Comparison of ENCODE assay signal across 40 cellular contexts in the genomic region with DNA sequence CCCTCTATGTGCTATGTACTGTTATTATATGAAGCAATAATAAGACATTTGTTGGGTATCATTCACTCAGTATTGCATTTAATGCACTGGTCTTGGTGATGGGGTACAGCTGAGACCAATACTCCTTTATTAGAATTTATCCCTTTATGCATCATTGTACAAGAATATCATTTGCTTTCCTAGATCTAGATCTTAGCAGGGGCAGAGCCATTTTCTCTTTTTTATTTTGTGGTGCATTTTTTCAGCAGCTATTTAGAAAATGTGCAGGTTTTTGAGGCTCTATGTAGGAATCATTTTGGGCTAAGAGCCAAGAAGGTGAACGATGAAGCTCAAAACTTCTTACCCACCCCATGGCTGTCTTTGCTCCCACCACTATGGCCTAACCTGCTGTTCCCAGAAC.
"Had no signal": no experiment of that assay in that cellular context is flagged by ENCODE, and none has a peak within 500 bp of the region (broad histone marks: within the 10 kb centered on the region; RNA-seq: fewer than 3 reads in every experiment).

No MANE protein-coding gene starts in this region.

- H3K36me3 ChIP-seq: adrenal gland, ascending aorta, brain microvascular endothelial cell, breast epithelium, cardiac muscle cell had no signal

- H3K4me3 Mint-ChIP-seq: activated naive CD4-positive, alpha-beta T cell treated with anti-CD3 and anti-CD28 coated beads for 36 hours; activated naive CD4-positive, alpha-beta T cell treated with anti-CD3 and anti-CD28 coated beads, Interleukin-2, amount 10 ng/mL, durations not matched to agents 7 days and 5 days; activated naive CD4-positive, alpha-beta T cell treated with anti-CD3 and anti-CD28 coated beads, Interleukin-2, amount 50 U/mL, for 24 hours; activated naive CD8-positive, alpha-beta T cell; activated naive CD8-positive, alpha-beta T cell treated with anti-CD3 and anti-CD28 coated beads for 36 hours; activated naive CD8-positive, alpha-beta T cell treated with anti-CD3 and anti-CD28 coated beads, Interleukin-2, amount 10 ng/mL, durations not matched to agents 7 days and 5 days; activated naive CD8-positive, alpha-beta T cell treated with anti-CD3 and anti-CD28 coated beads, Interleukin-2, amount 50 U/mL, for 24 hours; activated T-cell treated with anti-CD3 and anti-CD28 coated beads, Interleukin-2, amount 50 U/mL, for 24 hours; activated T-cell treated with anti-CD3 and anti-CD28 coated beads, Interleukin-2, amount 50 U/mL, for 4 hours; activated T-cell treated with anti-CD3 and anti-CD28 coated beads, Interleukin-2, amount 50 U/mL, for 72 hours; activated T-helper 1 cell treated with anti-CD3 and anti-CD28 coated beads, Interleukin-12 subunit alpha, Interleukin-12 subunit beta, Interleukin-2, Interleukin-4 antibody, amounts not matched to agents 30 ng/mL and 10 ng/mL and 1 ng/mL, durations not matched to agents 14 hours and 24 hours and 36 hours; activated T-helper 17 cell treated with anti-CD3 and anti-CD28 coated beads, Interleukin-2, amount 50 U/mL, for 72 hours; brain; central memory CD8-positive, alpha-beta T cell had no signal

- H3K36me3 Mint-ChIP-seq: activated naive CD4-positive, alpha-beta T cell treated with anti-CD3 and anti-CD28 coated beads, Interleukin-2, amount 10 ng/mL, durations not matched to agents 7 days and 5 days; activated naive CD4-positive, alpha-beta T cell treated with anti-CD3 and anti-CD28 coated beads, Interleukin-2, amount 50 U/mL, for 24 hours; activated naive CD4-positive, alpha-beta T cell treated with anti-CD3 and anti-CD28 coated beads, Interleukin-2, amount 50 U/mL, for 72 hours; activated naive CD8-positive, alpha-beta T cell; activated naive CD8-positive, alpha-beta T cell treated with anti-CD3 and anti-CD28 coated beads for 36 hours; activated naive CD8-positive, alpha-beta T cell treated with anti-CD3 and anti-CD28 coated beads, Interleukin-2, amount 10 ng/mL, durations not matched to agents 7 days and 5 days; brain had no signal

- H3K27me3 Mint-ChIP-seq: activated naive CD4-positive, alpha-beta T cell treated with anti-CD3 and anti-CD28 coated beads, Interleukin-2, amount 50 U/mL, for 24 hours; activated T-cell treated with anti-CD3 and anti-CD28 coated beads, Interleukin-2, amount 50 U/mL, for 24 hours; activated T-helper 17 cell treated with anti-CD3 and anti-CD28 coated beads, Interleukin-2, amount 50 U/mL, for 72 hours; central memory CD8-positive, alpha-beta T cell had no signal

- H3K4me1 ChIP-seq: adrenal gland, ascending aorta, breast epithelium had no signal

- H3K9me3 Mint-ChIP-seq: activated naive CD4-positive, alpha-beta T cell treated with anti-CD3 and anti-CD28 coated beads for 36 hours; activated naive CD4-positive, alpha-beta T cell treated with anti-CD3 and anti-CD28 coated beads, Interleukin-2, amount 10 ng/mL, durations not matched to agents 7 days and 5 days; activated naive CD4-positive, alpha-beta T cell treated with anti-CD3 and anti-CD28 coated beads, Interleukin-2, amount 50 U/mL, for 24 hours; activated naive CD4-positive, alpha-beta T cell treated with anti-CD3 and anti-CD28 coated beads, Interleukin-2, amount 50 U/mL, for 72 hours; activated naive CD8-positive, alpha-beta T cell treated with anti-CD3 and anti-CD28 coated beads for 36 hours; activated naive CD8-positive, alpha-beta T cell treated with anti-CD3 and anti-CD28 coated beads, Interleukin-2, amount 10 ng/mL, durations not matched to agents 7 days and 5 days; activated naive CD8-positive, alpha-beta T cell treated with anti-CD3 and anti-CD28 coated beads, Interleukin-2, amount 50 U/mL, for 24 hours; activated T-cell treated with anti-CD3 and anti-CD28 coated beads, Interleukin-2, amount 50 U/mL, for 24 hours; activated T-cell treated with anti-CD3 and anti-CD28 coated beads, Interleukin-2, amount 50 U/mL, for 4 hours; activated T-cell treated with anti-CD3 and anti-CD28 coated beads, Interleukin-2, amount 50 U/mL, for 72 hours; activated T-helper 1 cell treated with anti-CD3 and anti-CD28 coated beads, Interleukin-12 subunit alpha, Interleukin-12 subunit beta, Interleukin-2, Interleukin-4 antibody, amounts not matched to agents 30 ng/mL and 10 ng/mL and 1 ng/mL, durations not matched to agents 14 hours and 24 hours and 36 hours; activated T-helper 17 cell treated with anti-CD3 and anti-CD28 coated beads, Interleukin-2, amount 50 U/mL, for 72 hours; activated T-helper 2 cell treated with anti-CD3 and anti-CD28 coated beads, Interferon-gamma antibody, Interleukin-2, Interleukin-4, amounts not matched to agents 10 μg/mL and 5 μg/mL and 100 μg/mL, durations not matched to agents 14 hours and 24 hours and 36 hours; brain; central memory CD8-positive, alpha-beta T cell had no signal

- H3K27me3 ChIP-seq: adrenal gland, ascending aorta, body of pancreas, brain microvascular endothelial cell, breast epithelium, cardiac muscle cell had no signal

- H3K9me3 ChIP-seq: adrenal gland, ascending aorta, body of pancreas, breast epithelium had no signal

- ATAC-seq: activated naive CD4-positive, alpha-beta T cell treated with anti-CD3 and anti-CD28 coated beads, Interleukin-2, amount 50 U/mL, for 72 hours; activated naive CD8-positive, alpha-beta T cell treated with anti-CD3 and anti-CD28 coated beads, Interleukin-2, amount 50 U/mL, for 24 hours; activated T-cell treated with anti-CD3 and anti-CD28 coated beads, Interleukin-2, amount 50 U/mL, for 4 hours; activated T-cell treated with anti-CD3 and anti-CD28 coated beads, Interleukin-2, amount 50 U/mL, for 72 hours; activated T-helper 17 cell treated with anti-CD3 and anti-CD28 coated beads, Interleukin-2, amount 50 U/mL, for 72 hours; body of pancreas had no signal

- H3K4me3 ChIP-seq: adrenal gland, ascending aorta, body of pancreas, breast epithelium, cardiac muscle cell had no signal

- H3K27ac ChIP-seq: adrenal gland, ascending aorta, body of pancreas, brain microvascular endothelial cell, breast epithelium, cardiac muscle cell had no signal

- FAIRE-seq: astrocyte, bronchial epithelial cell had no signal

- H3K27ac Mint-ChIP-seq: activated naive CD4-positive, alpha-beta T cell treated with anti-CD3 and anti-CD28 coated beads for 36 hours; activated naive CD4-positive, alpha-beta T cell treated with anti-CD3 and anti-CD28 coated beads, Interleukin-2, amount 10 ng/mL, durations not matched to agents 7 days and 5 days; activated naive CD4-positive, alpha-beta T cell treated with anti-CD3 and anti-CD28 coated beads, Interleukin-2, amount 50 U/mL, for 24 hours; activated naive CD4-positive, alpha-beta T cell treated with anti-CD3 and anti-CD28 coated beads, Interleukin-2, amount 50 U/mL, for 72 hours; activated naive CD8-positive, alpha-beta T cell; activated naive CD8-positive, alpha-beta T cell treated with anti-CD3 and anti-CD28 coated beads for 36 hours; activated naive CD8-positive, alpha-beta T cell treated with anti-CD3 and anti-CD28 coated beads, Interleukin-2, amount 10 ng/mL, durations not matched to agents 7 days and 5 days; activated naive CD8-positive, alpha-beta T cell treated with anti-CD3 and anti-CD28 coated beads, Interleukin-2, amount 50 U/mL, for 24 hours; activated T-cell treated with anti-CD3 and anti-CD28 coated beads, Interleukin-2, amount 50 U/mL, for 24 hours; activated T-cell treated with anti-CD3 and anti-CD28 coated beads, Interleukin-2, amount 50 U/mL, for 72 hours; activated T-helper 1 cell treated with anti-CD3 and anti-CD28 coated beads, Interleukin-12 subunit alpha, Interleukin-12 subunit beta, Interleukin-2, Interleukin-4 antibody, amounts not matched to agents 30 ng/mL and 10 ng/mL and 1 ng/mL, durations not matched to agents 14 hours and 24 hours and 36 hours; activated T-helper 17 cell treated with anti-CD3 and anti-CD28 coated beads, Interleukin-2, amount 50 U/mL, for 72 hours; activated T-helper 2 cell treated with anti-CD3 and anti-CD28 coated beads, Interferon-gamma antibody, Interleukin-2, Interleukin-4, amounts not matched to agents 10 μg/mL and 5 μg/mL and 100 μg/mL, durations not matched to agents 14 hours and 24 hours and 36 hours had no signal

- DNase-seq: activated effector memory CD4-positive, alpha-beta T cell treated with anti-CD3 and anti-CD28 coated beads, Interleukin-2, amount 50 U/mL, for 16 hours; activated effector memory CD4-positive, alpha-beta T cell treated with Interleukin-2 at 50 U/mL for 16 hours; activated gamma-delta T cell; activated gamma-delta T cell treated with Interleukin-2 at 50 U/mL for 16 hours; activated naive CD4-positive, alpha-beta T cell; activated naive CD4-positive, alpha-beta T cell treated with anti-CD3 and anti-CD28 coated beads for 36 hours; activated naive CD4-positive, alpha-beta T cell treated with anti-CD3 and anti-CD28 coated beads, Interleukin-2, amount 10 ng/mL, durations not matched to agents 7 days and 5 days; activated naive CD4-positive, alpha-beta T cell treated with anti-CD3 and anti-CD28 coated beads, Interleukin-2, amount 50 U/mL, for 16 hours; activated naive CD4-positive, alpha-beta T cell treated with Interleukin-2 at 50 U/mL for 16 hours; activated naive CD8-positive, alpha-beta T cell treated with anti-CD3 and anti-CD28 coated beads for 36 hours; activated naive CD8-positive, alpha-beta T cell treated with anti-CD3 and anti-CD28 coated beads, Interleukin-2, amount 10 ng/mL, durations not matched to agents 7 days and 5 days; activated naive CD8-positive, alpha-beta T cell treated with anti-CD3 and anti-CD28 coated beads, Interleukin-2, amount 50 U/mL, for 24 hours; activated T-cell treated with anti-CD3 and anti-CD28 coated beads for 4 hours; activated T-cell treated with anti-CD3 and anti-CD28 coated beads, Interleukin-2, amount 50 U/mL, for 1 hour; activated T-cell treated with anti-CD3 and anti-CD28 coated beads, Interleukin-2, amount 50 U/mL, for 24 hours; activated T-cell treated with anti-CD3 and anti-CD28 coated beads, Interleukin-2, amount 50 U/mL, for 4 hours; activated T-cell treated with anti-CD3 and anti-CD28 coated beads, Interleukin-2, amount 50 U/mL, for 48 hours; activated T-cell treated with anti-CD3 and anti-CD28 coated beads, Interleukin-2, amount 50 U/mL, for 72 hours; adrenal gland; amniotic stem cell; amygdala; anterior cingulate cortex; aorta; body of pancreas; brain microvascular endothelial cell; central memory CD4-positive, alpha-beta T cell; cerebellar nuclear complex had no signal
